In genomic region chr1:66535149-66535548, GRCh38 we compare ENCODE assay signal across 12 cellular contexts. TPM values are rescaled to one million over a fixed set of nuclear protein-coding genes. Genes with fewer than 3 reads are reported as not detected.
DNase-seq lines count a peak whose midpoint lies in the region; TF ChIP-seq lines count a peak whose summit lies in the region.
"Had no signal": no experiment of that assay in that cellular context is flagged by ENCODE, and none has a peak within 500 bp of the region (broad histone marks: within the 10 kb centered on the region; RNA-seq: fewer than 3 reads in every experiment).

No MANE protein-coding gene starts in this region.

- H3K79me1 ChIP-seq in mesenchymal stem cell (replicated peaks; ENCODE audit: low read length, poor library complexity, severe bottlenecking), result no peaks in the 10 kb centered on the region

- H3K36me3 ChIP-seq in SK-N-SH (replicated peaks in 1 of 2; ENCODE audit: control insufficient read depth in 1 of 2, insufficient read depth in 2 of 2, low read length in 1 of 2) (peaks cover 0 to 4% of the 10 kb centered on the region in 2 experiments), mesenchymal stem cell (ENCODE audit: control insufficient read depth in 1 of 2, insufficient read depth in 2 of 2, low read depth in 1 of 2, low read length in 2 of 2) (no peaks in the 10 kb centered on the region), testis (ENCODE audit: low read depth, missing control alignments) (no peaks in the 10 kb centered on the region)

- H3K4me2 ChIP-seq in SK-N-SH (peak overlapping the region; percentile 93), mesenchymal stem cell (ENCODE audit: low read length, poor library complexity, severe bottlenecking) (peak overlapping the region; percentile 93)

- no peak overlapping the region for H2BK15ac ChIP-seq in mesenchymal stem cell (ENCODE audit: low read depth, poor library complexity, severe bottlenecking)

- TF ChIP-seq CTCF in SK-N-SH (IDR thresholded peaks at IDR 0.05), result no peak
- no peak for TF ChIP-seq CTCF in coronary artery (IDR thresholded peaks at IDR 0.05)
- TF ChIP-seq CTCF in testis (IDR thresholded peaks at IDR 0.05), result no peak

- no peak overlapping the region for H2BK5ac ChIP-seq in mesenchymal stem cell (ENCODE audit: low read depth, low read length, poor library complexity, severe bottlenecking)

- H4K8ac ChIP-seq in mesenchymal stem cell (ENCODE audit: low read length), result no peak overlapping the region

- H4K20me1 ChIP-seq in SK-N-SH (ENCODE audit: insufficient read depth), result no peaks in the 10 kb centered on the region

- peaks cover 7% of the 10 kb centered on the region for H3F3A ChIP-seq in SK-N-SH (replicated peaks; ENCODE audit: insufficient read depth)

- peaks cover 61% of the 10 kb centered on the region for H3K79me2 ChIP-seq in SK-N-SH (ENCODE audit: insufficient read depth)

- no peak for TF ChIP-seq EP300 in SK-N-SH (IDR thresholded peaks at IDR 0.05; ENCODE audit: borderline replicate concordance in 1 of 2, low read depth in 1 of 2, low read length in 1 of 2)

- H3K9me3 ChIP-seq in SK-N-SH (no peaks in the 10 kb centered on the region), mesenchymal stem cell (ENCODE audit: control insufficient read depth, low read length) (no peaks in the 10 kb centered on the region), testis (no peaks in the 10 kb centered on the region)

- WGBS in SK-N-SH (ENCODE audit: low lambda C conversion rate), result 21% methylated on average over 1 of the region's 1 CpG
- WGBS in mesenchymal stem cell, result 88% methylated on average over 1 of the region's 1 CpG
- 48 to 70% methylated on average over 1 of the region's 1 CpG for WGBS in testis, 2 donors

- intact Hi-C loops in testis (cut with DNase I; ENCODE audit: low total_unique reads), result no loop called here

- no peak overlapping the region for H3K18ac ChIP-seq in mesenchymal stem cell (ENCODE audit: low read depth in 1 of 2, low read length in 2 of 2)

- H3K4me1 ChIP-seq in SK-N-SH (ENCODE audit: control insufficient read depth in 1 of 2, insufficient read depth in 2 of 2, low read depth in 1 of 2, low read length in 1 of 2) (peaks cover 4 to 23% of the 10 kb centered on the region in 2 experiments), mesenchymal stem cell (ENCODE audit: control insufficient read depth, insufficient read depth, low read depth, low read length) (peaks cover 9% of the 10 kb centered on the region), testis (peaks cover 4% of the 10 kb centered on the region)

- H3K27me3 ChIP-seq in SK-N-SH (ENCODE audit: insufficient read depth) (no peaks in the 10 kb centered on the region), mesenchymal stem cell (ENCODE audit: control insufficient read depth in 1 of 2, insufficient read depth in 1 of 2, low read length in 2 of 2) (no peaks in the 10 kb centered on the region), testis (no peaks in the 10 kb centered on the region)

- H3K27ac ChIP-seq in SK-N-SH (ENCODE audit: low read depth in 2 of 2, low read length in 1 of 2) (peak overlapping the region; percentile 60 to 86), coronary artery (peak overlapping the region; percentile 60 to 83), mesenchymal stem cell (ENCODE audit: low read length, poor library complexity, severe bottlenecking) (peak overlapping the region; percentile 34), testis (peak overlapping the region; percentile 27 to 84)

- H3K23ac ChIP-seq in mesenchymal stem cell (ENCODE audit: low read length in 2 of 2), result no peak overlapping the region

- H2AK5ac ChIP-seq in mesenchymal stem cell (ENCODE audit: low read length, severe bottlenecking), result no peak overlapping the region

- TF ChIP-seq RAD21 in SK-N-SH (IDR thresholded peaks at IDR 0.05; ENCODE audit: low read length), result no peak

- no peak overlapping the region for H3K4ac ChIP-seq in mesenchymal stem cell (ENCODE audit: low read depth in 1 of 2, low read length in 2 of 2)

- no peaks in the 10 kb centered on the region for H3K9me2 ChIP-seq in SK-N-SH

- H2AFZ ChIP-seq in SK-N-SH (ENCODE audit: low read depth), result peak overlapping the region; percentile 94; the same call in 1 of the 2 replicates
- no peak overlapping the region for H2AFZ ChIP-seq in mesenchymal stem cell (ENCODE audit: low read depth, low read length)

- CTCF ChIA-PET in SK-N-SH (lab: Yijun Ruan, JAX), result interaction anchor here (0.7 to 1.8 kb wide), 5 partner anchors 13 to 191 kb away, joined by 3 to 12 read pairs (median 4); no protein-coding TSS in a partner anchor

- no peak overlapping the region for H2BK12ac ChIP-seq in mesenchymal stem cell (ENCODE audit: low read length in 2 of 2)

- no peak overlapping the region for H3K14ac ChIP-seq in mesenchymal stem cell (ENCODE audit: low read length in 2 of 2)

- TF ChIP-seq POLR2A in testis (IDR thresholded peaks at IDR 0.05), result no peak

- DNase-seq in SK-N-SH (no peak), coronary artery (ENCODE audit: low spot score) (no peak), mesenchymal stem cell (no peak), testis (no peak), NCI-H2171 treated with DMSO at 0.1 percent for 48 hours (lab: John Stamatoyannopoulos, UW) (no peak), HK-2 (ENCODE audit: unreplicated experiment) (no peak), NCI-H1048 (lab: John Stamatoyannopoulos, UW) (no peak), mesenteric fat pad (ENCODE audit: low spot score) (no peak)
- DNase-seq: activated CD4-positive, alpha-beta T cell treated with anti-CD3 and anti-CD28 coated beads, Interleukin-2, amount 10 ng/mL, durations not matched to agents 24 days and 14 days; CD8-positive, alpha-beta T cell; H9; NCI-H2107 had no signal

- H2BK120ac ChIP-seq in mesenchymal stem cell (ENCODE audit: low read depth, low read length), result no peak overlapping the region

- H3K9ac ChIP-seq in SK-N-SH (peak overlapping the region; percentile 67), mesenchymal stem cell (ENCODE audit: low read length) (peak overlapping the region; percentile 94)

- H3K4me3 ChIP-seq in SK-N-SH (ENCODE audit: low read depth in 2 of 2, low read length in 1 of 2), result peak overlapping the region; percentile 75 to 88
- H3K4me3 ChIP-seq in coronary artery, result peak overlapping the region; percentile 72
- H3K4me3 ChIP-seq in mesenchymal stem cell (ENCODE audit: insufficient read depth in 1 of 2, low read depth in 1 of 2, low read length in 2 of 2), result peak overlapping the region in 1 of 2 experiments; percentile 86
- no peak overlapping the region for H3K4me3 ChIP-seq in testis

- no peak overlapping the region for H4K91ac ChIP-seq in mesenchymal stem cell (ENCODE audit: low read length)

- POLR2A ChIA-PET in SK-N-SH (lab: Yijun Ruan, JAX), result no interaction called here

TF ChIP-seq in SK-N-SH, 30 proteins besides CTCF, POLR2A, EP300 and RAD21:
- TF ChIP-seq PBX3 (IDR thresholded peaks at IDR 0.05) (0 out of 2 replicates have a peak, but pooled peaks have one; percentile 30), REST (IDR thresholded peaks at IDR 0.05; ENCODE audit: low read depth, low read length) (no peak)
TF ChIP-seq in SK-N-SH: peak in this region for 1.

RNA-seq across cellular contexts. Expression of gene SGIP1, which starts 1.2 kb away (rescaled TPM):
- polyA plus RNA-seq in SK-N-SH (2012; rRNA removed), result 15.5 and 22.1 TPM in 2 replicates
- 12.4 and 15.1 TPM in 2 replicates for polyA plus RNA-seq in SK-N-SH (2012; cell fraction: cytosol; rRNA removed)
- 35.3 and 68.0 TPM in 2 replicates for polyA plus RNA-seq in SK-N-SH (2012; cell fraction: nucleus; rRNA removed)
- 104 TPM for polyA plus RNA-seq in mesenchymal stem cell (2013, experiment 1 of 2)
- 103 TPM for polyA plus RNA-seq in mesenchymal stem cell (2013, experiment 2 of 2)
- total RNA-seq in testis, result 10 to 100 TPM; 48.1 to 67.9 TPM
- polyA plus RNA-seq in testis (ENCODE audit: insufficient read depth, low read depth, low replicate concordance), result 11.7 TPM
- total RNA-seq in mesenteric fat pad, result 4.2 TPM
- total RNA-seq: activated CD4-positive, alpha-beta T cell treated with anti-CD3 and anti-CD28 coated beads, Interleukin-2, amount 10 ng/mL, durations not matched to agents 24 days and 14 days; CD8-positive, alpha-beta T cell had no signal

Comparison
In these comparisons a context has a peak if more than half of its experiments do, and no peak if none do; other contexts are left out.
1. H3K4me3 ChIP-seq: peak in SK-N-SH (2 of 2) and coronary artery (single experiment); none in testis (0 of 2).
2. Peak in every context shown above with its lines, with median percentiles within 50 percentile points of each other: H3K27ac ChIP-seq.